Comparison of ENCODE assay signal across 27 cellular contexts in the genomic region with DNA sequence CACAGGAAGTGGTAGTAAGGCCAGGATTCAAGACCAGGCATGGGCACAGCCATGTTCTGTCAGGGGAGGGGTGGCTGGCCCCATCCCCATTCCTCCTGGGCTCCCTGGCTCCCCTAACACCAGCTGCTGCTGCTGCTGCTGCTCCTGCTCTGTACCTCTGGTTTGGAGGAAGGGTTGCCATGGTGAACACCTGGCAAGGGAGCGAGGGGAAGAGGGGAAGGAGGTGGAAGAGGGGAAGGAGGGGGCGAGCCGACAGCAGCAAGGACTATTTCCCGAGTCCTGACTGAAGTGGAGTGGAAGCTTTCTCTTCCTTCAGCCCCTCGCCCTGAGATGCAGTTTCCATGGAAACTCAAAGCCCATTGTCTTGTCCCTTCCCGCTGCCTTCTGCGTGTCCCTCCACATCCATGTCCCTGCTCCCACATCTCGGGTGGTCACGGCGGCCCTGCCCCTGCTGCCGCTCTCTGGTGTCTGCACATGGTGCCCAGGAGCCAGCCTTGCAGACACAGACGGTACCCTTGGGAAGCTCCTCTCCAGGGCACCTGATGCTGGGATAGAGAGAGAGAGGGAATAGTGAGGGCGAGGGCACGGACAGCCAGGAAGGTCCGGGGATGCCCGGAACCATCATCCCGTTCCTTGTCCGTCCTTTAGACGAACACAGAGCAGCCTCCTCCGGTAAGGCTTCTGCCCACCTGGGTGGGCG. TPM values are rescaled to one million over a fixed set of nuclear protein-coding genes. Genes with fewer than 3 reads are reported as not detected.
DNase-seq lines count a peak whose midpoint lies in the region; ATAC-seq and TF ChIP-seq lines count a peak whose summit lies in the region.
"Had no signal": no experiment of that assay in that cellular context is flagged by ENCODE, and none has a peak within 500 bp of the region (broad histone marks: within the 10 kb centered on the region; RNA-seq: fewer than 3 reads in every experiment).

No MANE protein-coding gene starts in this region.

- WGBS in spleen, 5 donors: 79 to 88% (median 80%) methylated on average over 18 to 21 of the region's 21 CpGs

- H3K9me3 Mint-ChIP-seq in activated T-helper 17 cell treated with anti-CD3 and anti-CD28 coated beads, Interleukin-2, amount 50 U/mL, for 72 hours: no peaks in the 10 kb centered on the region
- no peaks in the 10 kb centered on the region for H3K9me3 Mint-ChIP-seq in Caco-2 (ENCODE audit: unreplicated experiment)
- H3K9me3 Mint-ChIP-seq: activated naive CD4-positive, alpha-beta T cell treated with anti-CD3 and anti-CD28 coated beads, Interleukin-2, amount 10 ng/mL, durations not matched to agents 7 days and 5 days; activated T-cell treated with anti-CD3 and anti-CD28 coated beads, Interleukin-2, amount 50 U/mL, for 4 hours; CD8-positive, alpha-beta T cell; endodermal cell; nephron progenitor cell; stimulated activated naive CD8-positive, alpha-beta T cell treated with anti-CD3 and anti-CD28 coated beads, Interleukin-15, Interleukin-2, amounts not matched to agents 100 ng/mL and 50 ng/mL, for 24 hours; T-helper 1 cell treated with Interleukin-12 subunit alpha and Interleukin-12 subunit beta and Interleukin-4 antibody, amounts not matched to agents 30 μg/mL and 1 μg/mL, for 36 hours had no signal

- ATAC-seq in GM19035 (IDR thresholded peaks at IDR 0.05; ENCODE audit: unreplicated experiment): no peak
- no peak for ATAC-seq in activated T-helper 17 cell treated with anti-CD3 and anti-CD28 coated beads, Interleukin-2, amount 50 U/mL, for 72 hours (replicated peaks)
- ATAC-seq: activated T-cell treated with anti-CD3 and anti-CD28 coated beads, Interleukin-2, amount 50 U/mL, for 4 hours; CD8-positive, alpha-beta T cell; lower lobe of right lung had no signal

- peaks cover 0 to 11% (median 8%) of the 10 kb centered on the region in 6 donors for H3K4me1 ChIP-seq in spleen
- H3K4me1 ChIP-seq in Caco-2: no peaks in the 10 kb centered on the region

- intact Hi-C loops in spleen (cut with DNase I; ENCODE audit: low total_unique reads) (no loop called here), Caco-2 (cut with micrococcal nuclease; ENCODE audit: unreplicated experiment) (no loop called here)

- H3K4me3 Mint-ChIP-seq in activated T-helper 17 cell treated with anti-CD3 and anti-CD28 coated beads, Interleukin-2, amount 50 U/mL, for 72 hours: no peak overlapping the region
- H3K4me3 Mint-ChIP-seq in Caco-2 (ENCODE audit: unreplicated experiment): no peak overlapping the region
- H3K4me3 Mint-ChIP-seq: activated naive CD4-positive, alpha-beta T cell treated with anti-CD3 and anti-CD28 coated beads, Interleukin-2, amount 10 ng/mL, durations not matched to agents 7 days and 5 days; activated T-cell treated with anti-CD3 and anti-CD28 coated beads, Interleukin-2, amount 50 U/mL, for 4 hours; CD8-positive, alpha-beta T cell; endodermal cell; nephron progenitor cell; stimulated activated naive CD8-positive, alpha-beta T cell treated with anti-CD3 and anti-CD28 coated beads, Interleukin-15, Interleukin-2, amounts not matched to agents 100 ng/mL and 50 ng/mL, for 24 hours; T-helper 1 cell treated with Interleukin-12 subunit alpha and Interleukin-12 subunit beta and Interleukin-4 antibody, amounts not matched to agents 30 μg/mL and 1 μg/mL, for 36 hours had no signal

- POLR2A ChIA-PET in Caco-2 (lab: Charles Lee): no interaction called here

- H3K27ac ChIP-seq in epithelial cell of prostate: peak overlapping the region; percentile 68
- no peak overlapping the region for H3K27ac ChIP-seq in spleen
- H3K27ac ChIP-seq: cardiac muscle cell, coronary artery, lower lobe of right lung had no signal

- no peak overlapping the region for H3K4me3 ChIP-seq in spleen
- H3K4me3 ChIP-seq in Caco-2 (ENCODE audit: low read depth, low read length): no peak overlapping the region
- H3K4me3 ChIP-seq: cardiac muscle cell, coronary artery, lower lobe of right lung, thyroid gland had no signal

- CTCF ChIA-PET in Caco-2 (lab: Charles Lee): interaction anchor here (0.9 to 2.8 kb wide), 5 partner anchors 24 to 489 kb away, joined by 3 to 23 read pairs (median 13); no protein-coding TSS in a partner anchor

- peaks cover 0 to 6% (median 0%) of the 10 kb centered on the region in 7 donors for H3K27me3 ChIP-seq in spleen (replicated peaks in 1 of 7)
- H3K27me3 ChIP-seq in Caco-2 (replicated peaks; ENCODE audit: control insufficient read depth, insufficient read depth, low read length): no peaks in the 10 kb centered on the region
- H3K27me3 ChIP-seq: cardiac muscle cell, thyroid gland had no signal

- H3K36me3 ChIP-seq in spleen (no peaks in the 10 kb centered on the region), Caco-2 (ENCODE audit: control insufficient read depth, insufficient read depth, low read length) (no peaks in the 10 kb centered on the region; the same call in 1 of the 2 replicates)
- H3K36me3 ChIP-seq: cardiac muscle cell, lower lobe of right lung had no signal

- H3K9me3 ChIP-seq in spleen (no peaks in the 10 kb centered on the region), Caco-2 (no peaks in the 10 kb centered on the region)
- H3K9me3 ChIP-seq: lower lobe of right lung, thyroid gland had no signal

- no TSS peak for BruUV-seq in Caco-2 (replicated peaks; lab: Mats Ljungman, UMichigan)

- TF ChIP-seq CTCF in spleen (IDR thresholded peaks at IDR 0.05 in 8 of 11, conservative IDR thresholded peaks at IDR 0.05 in 3 of 11): no peak
- no peak for TF ChIP-seq CTCF in Caco-2 (IDR thresholded peaks at IDR 0.05; ENCODE audit: insufficient read depth in 1 of 2, low read depth in 1 of 2, low read length in 1 of 2, severe bottlenecking in 1 of 2, unreplicated experiment in 1 of 2)

- H3K27ac Mint-ChIP-seq in activated T-helper 17 cell treated with anti-CD3 and anti-CD28 coated beads, Interleukin-2, amount 50 U/mL, for 72 hours: no peak overlapping the region
- no peak overlapping the region for H3K27ac Mint-ChIP-seq in Caco-2 (ENCODE audit: unreplicated experiment)
- H3K27ac Mint-ChIP-seq: activated naive CD4-positive, alpha-beta T cell treated with anti-CD3 and anti-CD28 coated beads, Interleukin-2, amount 10 ng/mL, durations not matched to agents 7 days and 5 days; CD8-positive, alpha-beta T cell; endodermal cell; nephron progenitor cell; stimulated activated naive CD8-positive, alpha-beta T cell treated with anti-CD3 and anti-CD28 coated beads, Interleukin-15, Interleukin-2, amounts not matched to agents 100 ng/mL and 50 ng/mL, for 24 hours; T-helper 1 cell treated with Interleukin-12 subunit alpha and Interleukin-12 subunit beta and Interleukin-4 antibody, amounts not matched to agents 30 μg/mL and 1 μg/mL, for 36 hours had no signal

- DNase-seq in NCI-H1417 (lab: John Stamatoyannopoulos, UW): peak in 2 of 3 experiments; percentile 37 to 63
- no peak for DNase-seq in NCI-H1417 treated with DMSO at 0.1 percent for 48 hours (lab: John Stamatoyannopoulos, UW)
- peak; percentile 61 for DNase-seq in NCI-H1105 (lab: John Stamatoyannopoulos, UW)
- no peak for DNase-seq in epithelial cell of prostate (ENCODE audit: low read depth, low spot score)
- peak; percentile 60 for DNase-seq in spleen
- no peak for DNase-seq in Caco-2
- DNase-seq: activated CD4-positive, alpha-beta T cell treated with anti-CD3 and anti-CD28 coated beads for 48 hours; activated naive CD4-positive, alpha-beta T cell treated with anti-CD3 and anti-CD28 coated beads, Interleukin-2, amount 10 ng/mL, durations not matched to agents 7 days and 5 days; activated T-cell treated with anti-CD3 and anti-CD28 coated beads, Interleukin-2, amount 50 U/mL, for 4 hours; DMS53; endodermal cell; GF-D8; Karpas-422; lower lobe of right lung; MV-4-11; NCI-H2029 treated with DMSO at 0.1 percent for 48 hours; NCI-H510A treated with DMSO at 0.1 percent for 48 hours; nephron progenitor cell had no signal

- H3K36me3 Mint-ChIP-seq in activated T-helper 17 cell treated with anti-CD3 and anti-CD28 coated beads, Interleukin-2, amount 50 U/mL, for 72 hours (ENCODE audit: low read depth): no peaks in the 10 kb centered on the region
- H3K36me3 Mint-ChIP-seq in Caco-2 (ENCODE audit: insufficient read depth, unreplicated experiment): no peaks in the 10 kb centered on the region
- H3K36me3 Mint-ChIP-seq: activated naive CD4-positive, alpha-beta T cell treated with anti-CD3 and anti-CD28 coated beads, Interleukin-2, amount 10 ng/mL, durations not matched to agents 7 days and 5 days; CD8-positive, alpha-beta T cell had no signal

- H3K4me1 Mint-ChIP-seq in activated T-helper 17 cell treated with anti-CD3 and anti-CD28 coated beads, Interleukin-2, amount 50 U/mL, for 72 hours: no peaks in the 10 kb centered on the region
- H3K4me1 Mint-ChIP-seq in Caco-2 (ENCODE audit: low read depth, unreplicated experiment): no peaks in the 10 kb centered on the region
- H3K4me1 Mint-ChIP-seq: activated naive CD4-positive, alpha-beta T cell treated with anti-CD3 and anti-CD28 coated beads, Interleukin-2, amount 10 ng/mL, durations not matched to agents 7 days and 5 days had no signal

- no peaks in the 10 kb centered on the region for H3K27me3 Mint-ChIP-seq in activated T-helper 17 cell treated with anti-CD3 and anti-CD28 coated beads, Interleukin-2, amount 50 U/mL, for 72 hours
- H3K27me3 Mint-ChIP-seq in Caco-2 (ENCODE audit: insufficient read depth, unreplicated experiment): no peaks in the 10 kb centered on the region
- H3K27me3 Mint-ChIP-seq: activated naive CD4-positive, alpha-beta T cell treated with anti-CD3 and anti-CD28 coated beads, Interleukin-2, amount 10 ng/mL, durations not matched to agents 7 days and 5 days; stimulated activated naive CD8-positive, alpha-beta T cell treated with anti-CD3 and anti-CD28 coated beads, Interleukin-15, Interleukin-2, amounts not matched to agents 100 ng/mL and 50 ng/mL, for 24 hours had no signal

- no peak for TF ChIP-seq POLR2A in spleen (IDR thresholded peaks at IDR 0.05)

RNA-seq across cellular contexts. Expression of gene FAM83F, which starts 28.6 kb away (rescaled TPM):
- total RNA-seq in spleen (under 1 TPM in 6 of 7 donors, not detected in 1; 0.06 to 0.28 (median 0.18) TPM), Caco-2 (2022) (17.1 and 20.0 TPM in 2 replicates)
- polyA plus RNA-seq in spleen: under 1 TPM in 2 of 3 donors, not detected in 1; 0.02 to 0.13 TPM
- total RNA-seq in activated T-helper 17 cell treated with anti-CD3 and anti-CD28 coated beads, Interleukin-2, amount 50 U/mL, for 72 hours: 1 to 10 TPM in 1 of 2 donors, under 1 TPM in 1; 0.37 to 1.3 TPM
- total RNA-seq: A172 had no signal
- polyA plus RNA-seq: cardiac muscle cell had no signal

Comparison
In these comparisons a context has a peak if more than half of its experiments do, and no peak if none do; other contexts are left out.
1. DNase-seq: peak in NCI-H1417 (2 of 3), NCI-H1105 (single experiment) and spleen (single experiment); none in NCI-H1417 treated with DMSO at 0.1 percent for 48 hours (single experiment), epithelial cell of prostate (single experiment) and Caco-2 (0 of 2).